ENCODE assay signal across 8 cellular contexts in genomic region chr19:16830679-16831078, GRCh38. TPM values are rescaled to one million over a fixed set of nuclear protein-coding genes. Genes with fewer than 3 reads are reported as not detected.
DNase-seq lines count a peak whose midpoint lies in the region; ATAC-seq and TF ChIP-seq lines count a peak whose summit lies in the region.

No MANE protein-coding gene starts in this region.

- peaks cover 47% of the 10 kb centered on the region for H3K36me3 ChIP-seq in lower lobe of right lung

- H3K4me3 Mint-ChIP-seq in HFFc6 = peak overlapping the region; percentile 89

- peaks cover 38% of the 10 kb centered on the region for H3K4me1 Mint-ChIP-seq in HFFc6 (ENCODE audit: low read depth)

- H3K27ac ChIP-seq in AG04450 (ENCODE audit: low read depth, low read length) = no peak overlapping the region
- no peak overlapping the region for H3K27ac ChIP-seq in lower lobe of right lung

- H3K27me3 Mint-ChIP-seq in HFFc6 (ENCODE audit: insufficient read depth) = peaks cover 7% of the 10 kb centered on the region

- POLR2A ChIA-PET in AG04450 (lab: Yijun Ruan, JAX) = no interaction called here

- no peak for TF ChIP-seq CTCF in AG04450 (IDR thresholded peaks at IDR 0.05; ENCODE audit: low read depth, low read length)
- no peak for TF ChIP-seq CTCF in HFFc6 (IDR thresholded peaks at IDR 0.05)
- no peak for TF ChIP-seq CTCF in lower lobe of right lung (IDR thresholded peaks at IDR 0.05)

- H3K9me3 Mint-ChIP-seq in HFFc6 = no peaks in the 10 kb centered on the region

- H3K27ac Mint-ChIP-seq in HFFc6 = peak overlapping the region; percentile 67; the same call in 1 of the 2 replicates

- no peak for ATAC-seq in lower lobe of right lung

- intact Hi-C loops in lower lobe of right lung (cut with DNase I) = no loop called here

- no peak for DNase-seq in AG04450 (ENCODE audit: low read depth, low spot score)
- DNase-seq in HFFc6 = peak; percentile 56
- peak; percentile 53 for DNase-seq in amniotic epithelial cell (ENCODE audit: low read depth)
- DNase-seq in lower lobe of right lung = no peak
- no peak for DNase-seq in DMS79 (lab: John Stamatoyannopoulos, UW)
- no peak for DNase-seq in AML-193 (lab: John Stamatoyannopoulos, UW)
- DNase-seq in stimulated activated naive CD4-positive, alpha-beta T cell (lab: John Stamatoyannopoulos, UW) = no peak
- DNase-seq in DMS153 treated with DMSO at 0.1 percent for 48 hours (lab: John Stamatoyannopoulos, UW; ENCODE audit: unreplicated experiment) = no peak

- H3K27me3 ChIP-seq in AG04450 (ENCODE audit: control insufficient read depth, insufficient read depth, low read length) (no peaks in the 10 kb centered on the region), lower lobe of right lung (ENCODE audit: low read depth) (no peaks in the 10 kb centered on the region)

- CTCF ChIA-PET in AG04450 (lab: Charles Lee) = no interaction called here

- H3K4me1 ChIP-seq in lower lobe of right lung = peaks cover 23% of the 10 kb centered on the region

- H3K9me3 ChIP-seq in AG04450 (ENCODE audit: control insufficient read depth, insufficient read depth, low read length) = no peaks in the 10 kb centered on the region
- no peaks in the 10 kb centered on the region for H3K9me3 ChIP-seq in lower lobe of right lung

- peak overlapping the region; percentile 92 for H3K4me3 ChIP-seq in AG04450 (ENCODE audit: low read depth, low read length)
- peak overlapping the region; percentile 76 for H3K4me3 ChIP-seq in lower lobe of right lung

- peaks cover 20% of the 10 kb centered on the region for H3K36me3 Mint-ChIP-seq in HFFc6 (ENCODE audit: low read depth)

RNA-seq across cellular contexts. Expression of gene SIN3B, which starts 1.5 kb away (rescaled TPM):
- 18.8 and 26.2 TPM in 2 replicates for polyA plus RNA-seq in AG04450 (2011; rRNA removed)
- polyA minus RNA-seq in AG04450 (2011; rRNA and poly(A)+ RNA removed) = 23.2 and 27.3 TPM in 2 replicates
- 10 to 100 TPM; 29.6 to 39.4 (median 35.2) TPM for total RNA-seq in HFFc6 (2021; fragmentation: NEBNext Ultra II Directional; extraction: Animal tissue kit (Norgen Biotek cat#: 25700))
- 56.6 TPM for total RNA-seq in lower lobe of right lung

RNA-seq across cellular contexts. Expression of gene F2RL3, which starts 58.1 kb away (rescaled TPM):
- polyA plus RNA-seq in AG04450 (2011; rRNA removed) = not detected in 2 replicates
- polyA minus RNA-seq in AG04450 (2011; rRNA and poly(A)+ RNA removed) = not detected in 2 replicates
- total RNA-seq in HFFc6 (2021; fragmentation: NEBNext Ultra II Directional; extraction: Animal tissue kit (Norgen Biotek cat#: 25700)) = not detected
- 22.5 TPM for total RNA-seq in lower lobe of right lung

Comparison
In these comparisons a context has a peak if more than half of its experiments do, and no peak if none do; other contexts are left out.
1. DNase-seq: peak in HFFc6 (single experiment) and amniotic epithelial cell (single experiment); none in AG04450 (single experiment), lower lobe of right lung (single experiment), DMS79 (single experiment), AML-193 (0 of 2), stimulated activated naive CD4-positive, alpha-beta T cell (0 of 6) and DMS153 treated with DMSO at 0.1 percent for 48 hours (single experiment).
2. RNA of gene F2RL3, which starts 58.1 kb away (total RNA-seq): 22.5 TPM in lower lobe of right lung (single experiment); not detected in HFFc6; every median in the first group is over 10 times any median in the second.